In the genomic region with DNA sequence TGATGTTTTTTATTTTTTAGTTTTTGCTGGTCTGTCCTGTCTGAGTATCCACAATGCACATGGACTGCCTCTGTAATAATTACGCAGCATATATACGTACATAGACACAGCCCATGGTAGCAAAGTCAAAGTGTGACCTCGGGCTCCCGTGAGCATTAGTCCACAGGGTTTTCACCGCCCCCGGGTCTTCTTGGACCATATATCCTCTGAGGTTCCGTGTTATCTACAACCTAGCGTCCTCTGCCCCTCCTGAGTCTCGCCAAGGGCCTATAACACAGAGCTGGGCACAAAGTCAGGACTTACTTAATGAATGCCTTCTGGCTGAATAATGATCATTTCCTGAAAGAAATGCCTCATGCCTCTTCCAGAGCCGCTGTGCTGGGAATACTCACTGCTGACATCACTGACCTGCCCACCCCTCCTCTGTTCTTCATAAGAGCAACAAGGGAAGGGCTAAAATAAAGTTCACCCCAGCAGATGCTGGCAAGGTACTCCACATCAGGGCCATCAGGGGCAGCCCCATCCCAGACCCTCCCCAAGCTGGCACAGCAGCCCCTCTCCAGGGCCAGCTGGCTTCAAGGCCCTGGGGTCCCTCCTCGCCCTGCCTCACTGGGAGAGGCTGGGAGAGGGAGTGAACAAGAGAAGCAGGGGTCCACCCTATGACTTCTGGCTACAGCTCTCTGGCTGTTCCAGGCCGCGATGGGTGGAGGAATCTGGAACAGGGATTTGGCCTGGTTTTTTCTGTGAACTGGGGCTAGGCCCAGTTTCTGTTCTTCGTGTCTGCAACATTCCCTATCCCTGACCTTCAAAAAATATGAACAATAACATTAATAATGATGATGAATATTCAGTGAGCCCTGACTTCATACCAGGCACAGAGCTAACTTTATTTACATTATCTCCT, we compare ENCODE assay signal across 8 cellular contexts. TPM values are rescaled to one million over a fixed set of nuclear protein-coding genes. Genes with fewer than 3 reads are reported as not detected.
DNase-seq lines count a peak whose midpoint lies in the region; ATAC-seq and TF ChIP-seq lines count a peak whose summit lies in the region.

No MANE protein-coding gene starts in this region.

- TF ChIP-seq CTCF in HCT116 (IDR thresholded peaks at IDR 0.05 in 2 of 3, conservative IDR thresholded peaks at IDR 0.05 in 1 of 3; ENCODE audit: borderline replicate concordance in 1 of 3, insufficient read depth in 1 of 3, low read depth in 2 of 3, low read length in 2 of 3) (no peak), smooth muscle cell (IDR thresholded peaks at IDR 0.05; ENCODE audit: borderline replicate concordance, insufficient read depth, poor library complexity, severe bottlenecking) (no peak)

- H3K36me3 ChIP-seq in HCT116 (ENCODE audit: control insufficient read depth in 1 of 2, insufficient read depth in 2 of 2, low read length in 2 of 2) (no peaks in the 10 kb centered on the region), smooth muscle cell (ENCODE audit: low read depth) (no peaks in the 10 kb centered on the region)

- H3K4me1 ChIP-seq in HCT116 (ENCODE audit: control insufficient read depth in 1 of 2, insufficient read depth in 2 of 2, low read length in 2 of 2): peaks cover 43 to 92% of the 10 kb centered on the region in 2 experiments
- H3K4me1 ChIP-seq in smooth muscle cell (ENCODE audit: low read depth): peaks cover 60% of the 10 kb centered on the region

- no peaks in the 10 kb centered on the region for H3K27me3 Mint-ChIP-seq in activated T-helper 2 cell treated with anti-CD3 and anti-CD28 coated beads, Interferon-gamma antibody, Interleukin-2, Interleukin-4, amounts not matched to agents 10 μg/mL and 5 μg/mL and 100 μg/mL, durations not matched to agents 14 hours and 24 hours and 36 hours (ENCODE audit: low read depth)

- POLR2A ChIA-PET in HCT116 (lab: Charles Lee): interaction anchor here (2.2 kb wide), 1 partner anchor 18 kb away, joined by 8 read pairs; no protein-coding TSS in a partner anchor

- H3K27ac Mint-ChIP-seq in activated T-helper 2 cell treated with anti-CD3 and anti-CD28 coated beads, Interferon-gamma antibody, Interleukin-2, Interleukin-4, amounts not matched to agents 10 μg/mL and 5 μg/mL and 100 μg/mL, durations not matched to agents 14 hours and 24 hours and 36 hours: peak overlapping the region; percentile 97

- H3K9me3 ChIP-seq in HCT116 (ENCODE audit: control insufficient read depth in 1 of 2, insufficient read depth in 1 of 2, low read depth in 1 of 2, low read length in 2 of 2) (no peaks in the 10 kb centered on the region), smooth muscle cell (replicated peaks; ENCODE audit: low read depth) (no peaks in the 10 kb centered on the region)

- WGBS in smooth muscle cell (ENCODE audit: low lambda C conversion rate): 41% methylated on average over 14 of the region's 14 CpGs

- peak overlapping the region; percentile 95 for H3K4me3 Mint-ChIP-seq in activated T-helper 2 cell treated with anti-CD3 and anti-CD28 coated beads, Interferon-gamma antibody, Interleukin-2, Interleukin-4, amounts not matched to agents 10 μg/mL and 5 μg/mL and 100 μg/mL, durations not matched to agents 14 hours and 24 hours and 36 hours (ENCODE audit: low read depth)

- RAD21 ChIA-PET in HCT116 (lab: Charles Lee; ENCODE audit: low non-redundant PET in 1 of 2, low total read pairs in 2 of 2, uncharacterized antibody in 2 of 2, unreplicated experiment in 2 of 2): interaction anchor here in 1 of 2 experiments (0.8 kb wide), 1 partner anchor 33 kb away, joined by 3 read pairs; no protein-coding TSS in a partner anchor

- peaks cover 78% of the 10 kb centered on the region for H3K4me1 Mint-ChIP-seq in activated T-helper 2 cell treated with anti-CD3 and anti-CD28 coated beads, Interferon-gamma antibody, Interleukin-2, Interleukin-4, amounts not matched to agents 10 μg/mL and 5 μg/mL and 100 μg/mL, durations not matched to agents 14 hours and 24 hours and 36 hours (ENCODE audit: low read depth)

- no peak for TF ChIP-seq RAD21 in HCT116 (IDR thresholded peaks at IDR 0.05; ENCODE audit: low read depth)

- TF ChIP-seq POLR2A in HCT116 (IDR thresholded peaks at IDR 0.05; ENCODE audit: borderline replicate concordance, extremely low read depth, insufficient read depth, insufficient read length): no peak

- H3K9ac ChIP-seq in HCT116 (ENCODE audit: low read length) (peak overlapping the region; percentile 67), smooth muscle cell (ENCODE audit: low read depth) (peak overlapping the region; percentile 65)

- BruUV-seq in HCT116 (replicated peaks; lab: Mats Ljungman, UMichigan): no TSS peak

- CTCF ChIA-PET in HCT116 (lab: Charles Lee): interaction anchor here (1.3 to 3.7 kb wide), 2 partner anchors 9 to 26 kb away, joined by 4 to 20 read pairs; no protein-coding TSS in a partner anchor

- peak overlapping the region; percentile 79 for H3K27ac ChIP-seq in HCT116 (ENCODE audit: low read depth, low read length)
- peak overlapping the region; percentile 95 for H3K27ac ChIP-seq in smooth muscle cell (ENCODE audit: low read depth)

- H2AFZ ChIP-seq in HCT116 (ENCODE audit: low read depth, low read length, poor library complexity, severe bottlenecking) (no peak overlapping the region), smooth muscle cell (ENCODE audit: low read depth) (no peak overlapping the region)

- ATAC-seq in HCT116 (no peak), left ventricle myocardium superior (peak; percentile 54)
- ATAC-seq in activated CD4-positive, CD25-positive, alpha-beta regulatory T cell treated with anti-CD3 and anti-CD28 coated beads, Interleukin-2, amount 50 U/mL, for 24 hours: no peak

- H3K4me3 ChIP-seq in HCT116 (replicated peaks in 1 of 2; ENCODE audit: low read depth in 1 of 2, low read length in 2 of 2): peak overlapping the region in 1 of 2 experiments; percentile 59; a peak in 1 of 4 replicates
- no peak overlapping the region for H3K4me3 ChIP-seq in smooth muscle cell

- DNase-seq in HCT116 (ENCODE audit: low read depth, low spot score) (no peak), left ventricle myocardium superior (peak; percentile 76), smooth muscle cell (lab: John Stamatoyannopoulos, UW; ENCODE audit: unreplicated experiment) (no peak), T-helper 9 cell (no peak), globus pallidus (ENCODE audit: low spot score) (no peak), ACHN (no peak)
- DNase-seq in activated T-helper 2 cell treated with anti-CD3 and anti-CD28 coated beads, Interferon-gamma antibody, Interleukin-2, Interleukin-4, amounts not matched to agents 10 μg/mL and 5 μg/mL and 100 μg/mL, durations not matched to agents 14 hours and 24 hours and 36 hours (ENCODE audit: low spot score): no peak

- in situ Hi-C loops in ACHN (cut with HindIII; ENCODE audit: low pct_ligation_motif_present, low pct_unique_long_range_greater_than_20kb, low sequenced_read_pairs): no loop called here

- H3K27me3 ChIP-seq in HCT116 (ENCODE audit: insufficient read depth, low read length) (no peaks in the 10 kb centered on the region), smooth muscle cell (ENCODE audit: low read depth) (no peaks in the 10 kb centered on the region)

- peaks cover 94% of the 10 kb centered on the region for H3K79me2 ChIP-seq in HCT116 (ENCODE audit: insufficient read depth, low read length)
- H3K79me2 ChIP-seq in smooth muscle cell (ENCODE audit: low read depth): peaks cover 81% of the 10 kb centered on the region

- H3K9me2 ChIP-seq in HCT116 (ENCODE audit: insufficient read depth): no peaks in the 10 kb centered on the region

- H4K20me1 ChIP-seq in HCT116 (ENCODE audit: insufficient read depth) (no peaks in the 10 kb centered on the region), smooth muscle cell (ENCODE audit: low read depth) (peaks cover 67% of the 10 kb centered on the region)

- H3K36me3 Mint-ChIP-seq in activated T-helper 2 cell treated with anti-CD3 and anti-CD28 coated beads, Interferon-gamma antibody, Interleukin-2, Interleukin-4, amounts not matched to agents 10 μg/mL and 5 μg/mL and 100 μg/mL, durations not matched to agents 14 hours and 24 hours and 36 hours (ENCODE audit: low read depth): peaks cover 77% of the 10 kb centered on the region

- intact Hi-C loops in HCT116 (cut with micrococcal nuclease) (no loop called here), left ventricle myocardium superior (cut with micrococcal nuclease) (no loop called here)
- intact Hi-C loops in activated T-helper 2 cell treated with anti-CD3 and anti-CD28 coated beads, Interferon-gamma antibody, Interleukin-2, Interleukin-4, amounts not matched to agents 10 μg/mL and 5 μg/mL and 100 μg/mL, durations not matched to agents 14 hours and 24 hours and 36 hours (cut with micrococcal nuclease): loop anchor here (1.0 to 10.0 kb wide), 6 partner anchors 7 to 1437 kb away; a partner anchor contains a TSS

- H3K4me2 ChIP-seq in HCT116 (ENCODE audit: low read length) (peak overlapping the region; percentile 97), smooth muscle cell (peak overlapping the region; percentile 85)

- peaks cover 4% of the 10 kb centered on the region for H3K9me3 Mint-ChIP-seq in activated T-helper 2 cell treated with anti-CD3 and anti-CD28 coated beads, Interferon-gamma antibody, Interleukin-2, Interleukin-4, amounts not matched to agents 10 μg/mL and 5 μg/mL and 100 μg/mL, durations not matched to agents 14 hours and 24 hours and 36 hours

- H3F3A ChIP-seq in smooth muscle cell (ENCODE audit: low read depth): peaks cover 34% of the 10 kb centered on the region

TF ChIP-seq in HCT116, 20 proteins besides CTCF, POLR2A, EP300 and RAD21 (continues in another document):
- no peak for TF ChIP-seq EGR1 (IDR thresholded peaks at IDR 0.05; ENCODE audit: low read depth)

RNA-seq across cellular contexts. Expression of a gene that starts 7.9 kb away (rescaled TPM):
- total RNA-seq in HCT116 (2021; ENCODE audit: unreplicated experiment) (38.1 TPM), left ventricle myocardium superior (35.4 TPM), smooth muscle cell (19.3 and 24.1 TPM in 2 replicates)
- 23.3 and 24.6 TPM in 2 replicates for polyA plus RNA-seq in HCT116 (2012)
- 251 and 253 TPM in 2 replicates for total RNA-seq in activated T-helper 2 cell treated with anti-CD3 and anti-CD28 coated beads, Interferon-gamma antibody, Interleukin-2, Interleukin-4, amounts not matched to agents 10 μg/mL and 5 μg/mL and 100 μg/mL, durations not matched to agents 14 hours and 24 hours and 36 hours
- polyA plus RNA-seq in smooth muscle cell: 32.4 and 47.0 TPM in 2 replicates

RNA-seq across cellular contexts. Expression of a gene that starts 38.8 kb away (rescaled TPM):
- 20.0 TPM for total RNA-seq in HCT116 (2021; ENCODE audit: unreplicated experiment)
- polyA plus RNA-seq in HCT116 (2012): 12.2 and 15.7 TPM in 2 replicates
- 7.3 and 7.4 TPM in 2 replicates for total RNA-seq in activated T-helper 2 cell treated with anti-CD3 and anti-CD28 coated beads, Interferon-gamma antibody, Interleukin-2, Interleukin-4, amounts not matched to agents 10 μg/mL and 5 μg/mL and 100 μg/mL, durations not matched to agents 14 hours and 24 hours and 36 hours
- 23.7 TPM for total RNA-seq in left ventricle myocardium superior
- total RNA-seq in smooth muscle cell: 2.4 and 11.4 TPM in 2 replicates
- polyA plus RNA-seq in smooth muscle cell: 6.2 and 8.6 TPM in 2 replicates

RNA-seq across cellular contexts. Expression of a gene that starts 53.2 kb away (rescaled TPM):
- total RNA-seq in HCT116 (2021; ENCODE audit: unreplicated experiment): 1.8 TPM
- polyA plus RNA-seq in HCT116 (2012): 1.1 and 1.9 TPM in 2 replicates
- 1.8 and 2.7 TPM in 2 replicates for total RNA-seq in activated T-helper 2 cell treated with anti-CD3 and anti-CD28 coated beads, Interferon-gamma antibody, Interleukin-2, Interleukin-4, amounts not matched to agents 10 μg/mL and 5 μg/mL and 100 μg/mL, durations not matched to agents 14 hours and 24 hours and 36 hours
- total RNA-seq in left ventricle myocardium superior: 37.6 TPM
- 4.0 and 5.6 TPM in 2 replicates for total RNA-seq in smooth muscle cell
- 1.9 and 3.6 TPM in 2 replicates for polyA plus RNA-seq in smooth muscle cell
